28 cellular contexts compared by ENCODE assay signal in the genomic region with DNA sequence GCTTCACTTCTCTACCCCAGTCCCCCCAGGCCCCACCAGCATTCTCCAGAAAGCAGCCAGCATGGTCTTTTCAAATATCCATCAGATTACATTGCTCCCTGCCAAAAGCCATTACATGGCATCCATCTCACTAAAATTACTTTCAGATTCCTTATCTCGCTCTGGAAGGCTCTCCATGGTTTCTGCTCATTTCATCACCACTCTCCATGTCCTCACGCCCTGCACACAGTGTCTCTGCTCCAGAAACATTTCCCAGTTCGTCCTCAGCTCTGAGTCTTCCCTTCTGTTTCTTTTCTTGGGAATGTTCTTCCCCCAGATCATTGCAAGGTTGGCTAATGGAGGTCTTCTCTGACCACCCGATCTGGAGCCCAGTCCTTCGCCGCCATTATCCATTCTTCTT.
"Had no signal": no experiment of that assay in that cellular context is flagged by ENCODE, and none has a peak within 500 bp of the region (broad histone marks: within the 10 kb centered on the region; RNA-seq: fewer than 3 reads in every experiment).

No MANE protein-coding gene starts in this region.

- H3K4me1 ChIP-seq: colonic mucosa, right atrium auricular region, suprapubic skin, tibial nerve had no signal

- H3K27ac ChIP-seq: colonic mucosa, heart left ventricle, neural progenitor cell, right atrium auricular region, suprapubic skin, tibial nerve, VCaP had no signal

- H3K36me3 ChIP-seq: colonic mucosa, heart left ventricle, neural progenitor cell, right atrium auricular region, suprapubic skin, tibial nerve had no signal

- H2AFZ ChIP-seq: neural progenitor cell had no signal

- H3K9me3 ChIP-seq: colonic mucosa, heart left ventricle, right atrium auricular region, suprapubic skin, tibial nerve had no signal

- DNase-seq: activated CD4-positive, alpha-beta T cell treated with anti-CD3 and anti-CD28 coated beads for 48 hours; activated CD4-positive, alpha-beta T cell treated with anti-CD3 and anti-CD28 coated beads, Interleukin-2, amount 50 U/mL, for 48 hours; activated CD8-positive, alpha-beta memory T cell treated with anti-CD3 and anti-CD28 coated beads for 24 hours; activated gamma-delta T cell; activated naive CD4-positive, alpha-beta T cell treated with anti-CD3 and anti-CD28 coated beads, Interleukin-2, amount 10 ng/mL, durations not matched to agents 7 days and 5 days; activated naive CD8-positive, alpha-beta T cell treated with anti-CD3 and anti-CD28 coated beads, Interleukin-2, amount 10 ng/mL, durations not matched to agents 7 days and 5 days; amygdala; colonic mucosa; dorsolateral prefrontal cortex; effector memory CD4-positive, alpha-beta T cell; foreskin fibroblast; heart left ventricle; hypothalamus; immature natural killer cell; kidney; left colon; midbrain; naive thymus-derived CD8-positive, alpha-beta T cell; occipital lobe; stimulated activated CD4-positive, alpha-beta T cell treated with anti-CD3 and anti-CD28 coated beads, Interleukin-15, amount 100 ng/mL, for 24 hours; stimulated activated CD4-positive, alpha-beta T cell treated with anti-CD3 and anti-CD28 coated beads, Interleukin-2, amount 100 ng/mL, for 24 hours; stimulated activated naive CD4-positive, alpha-beta T cell; T-helper 9 cell had no signal

- H3K4me3 ChIP-seq: colonic mucosa, dorsolateral prefrontal cortex, heart left ventricle, neural progenitor cell, right atrium auricular region, suprapubic skin, tibial nerve had no signal

- H3K4me2 ChIP-seq: neural progenitor cell had no signal

- H3K27me3 ChIP-seq: colonic mucosa, dorsolateral prefrontal cortex, right atrium auricular region, suprapubic skin, tibial nerve had no signal

- H3K9ac ChIP-seq: neural progenitor cell had no signal

- ATAC-seq: heart left ventricle; left colon; naive thymus-derived CD8-positive, alpha-beta T cell had no signal
